In genomic region chr1:183844806-183845205, GRCh38 we compare ENCODE assay signal across 23 cellular contexts. TPM values are rescaled to one million over a fixed set of nuclear protein-coding genes. Genes with fewer than 3 reads are reported as not detected.
DNase-seq lines count a peak whose midpoint lies in the region; ATAC-seq and TF ChIP-seq lines count a peak whose summit lies in the region.
"Had no signal": no experiment of that assay in that cellular context is flagged by ENCODE, and none has a peak within 500 bp of the region (broad histone marks: within the 10 kb centered on the region; RNA-seq: fewer than 3 reads in every experiment).

No MANE protein-coding gene starts in this region.

- H3K27ac Mint-ChIP-seq in natural killer cell: no peak overlapping the region
- no peak overlapping the region for H3K27ac Mint-ChIP-seq in activated CD8-positive, alpha-beta memory T cell treated with anti-CD3 and anti-CD28 coated beads, Interleukin-2, amount 10 ng/mL, durations not matched to agents 7 days and 5 days
- H3K27ac Mint-ChIP-seq: activated naive CD8-positive, alpha-beta T cell treated with anti-CD3 and anti-CD28 coated beads for 36 hours; activated T-helper 17 cell treated with anti-CD3 and anti-CD28 coated beads, Interleukin-2, amount 50 U/mL, for 72 hours; CD8-positive, alpha-beta T cell; neural progenitor cell; progenitor cell of endocrine pancreas had no signal

- CTCF ChIA-PET in activated CD8-positive, alpha-beta memory T cell treated with anti-CD3 and anti-CD28 coated beads, Interleukin-2, amount 10 ng/mL, durations not matched to agents 7 days and 5 days (lab: Charles Lee): interaction anchor here (0.9 kb wide), 1 partner anchor 71 kb away, joined by 4 read pairs; no protein-coding TSS in a partner anchor

- no peaks in the 10 kb centered on the region for H3K27me3 ChIP-seq in left ventricle myocardium inferior (ENCODE audit: low read depth)
- no peaks in the 10 kb centered on the region for H3K27me3 ChIP-seq in MM.1S (replicated peaks; ENCODE audit: insufficient read depth, low read length)
- H3K27me3 ChIP-seq in endocrine pancreas (ENCODE audit: control insufficient read depth, insufficient read depth, low read length): no peaks in the 10 kb centered on the region
- no peaks in the 10 kb centered on the region for H3K27me3 ChIP-seq in tibial artery
- H3K27me3 ChIP-seq: body of pancreas, colonic mucosa, heart left ventricle, left lung, neural progenitor cell, thyroid gland had no signal

- H3K27ac ChIP-seq in left ventricle myocardium inferior (replicated peaks) (peak overlapping the region; percentile 80), MM.1S (ENCODE audit: low read length) (peak overlapping the region; percentile 92), tibial artery (no peak overlapping the region)
- H3K27ac ChIP-seq: colonic mucosa, left lung, neural progenitor cell, thyroid gland had no signal

- peaks cover 60% of the 10 kb centered on the region for H3K4me1 ChIP-seq in left ventricle myocardium inferior
- H3K4me1 ChIP-seq in MM.1S (ENCODE audit: low read length): peaks cover 44% of the 10 kb centered on the region
- peaks cover 13% of the 10 kb centered on the region for H3K4me1 ChIP-seq in endocrine pancreas (ENCODE audit: control insufficient read depth, insufficient read depth, low read length)
- peaks cover 0 to 25% (median 11%) of the 10 kb centered on the region in 4 donors for H3K4me1 ChIP-seq in tibial artery
- H3K4me1 ChIP-seq: neural progenitor cell had no signal

- no peaks in the 10 kb centered on the region for H3K36me3 Mint-ChIP-seq in natural killer cell
- peaks cover 1% of the 10 kb centered on the region for H3K36me3 Mint-ChIP-seq in activated CD8-positive, alpha-beta memory T cell treated with anti-CD3 and anti-CD28 coated beads, Interleukin-2, amount 10 ng/mL, durations not matched to agents 7 days and 5 days
- H3K36me3 Mint-ChIP-seq: activated naive CD8-positive, alpha-beta T cell treated with anti-CD3 and anti-CD28 coated beads for 36 hours; CD8-positive, alpha-beta T cell had no signal

- H3K4me3 ChIP-seq in left ventricle myocardium inferior: no peak overlapping the region
- peak overlapping the region; percentile 29 for H3K4me3 ChIP-seq in MM.1S (ENCODE audit: low read length)
- peak overlapping the region; percentile 57 for H3K4me3 ChIP-seq in endocrine pancreas (ENCODE audit: control insufficient read depth, insufficient read depth, low read length)
- no peak overlapping the region for H3K4me3 ChIP-seq in tibial artery
- H3K4me3 ChIP-seq: body of pancreas, colonic mucosa, heart left ventricle, left lung, neural progenitor cell, thyroid gland had no signal

- DNase-seq in left ventricle myocardium inferior (no peak), Right ventricle myocardium superior (no peak), MM.1S (peak; percentile 87), natural killer cell (no peak), tibial artery (no peak)
- no peak for DNase-seq in activated CD8-positive, alpha-beta memory T cell treated with anti-CD3 and anti-CD28 coated beads, Interleukin-2, amount 10 ng/mL, durations not matched to agents 7 days and 5 days
- DNase-seq: activated CD4-positive, alpha-beta T cell treated with anti-CD3 and anti-CD28 coated beads for 4 hours; activated naive CD8-positive, alpha-beta T cell treated with anti-CD3 and anti-CD28 coated beads for 36 hours; body of pancreas; CD8-positive, alpha-beta T cell; colonic mucosa; heart left ventricle; left lung; MV-4-11; NCI-H2029 treated with DMSO at 0.1 percent for 48 hours; NCI-H510A; stimulated activated naive CD4-positive, alpha-beta T cell treated with Interleukin-2 at 50 U/mL for 16 hours; thyroid gland had no signal

- no peak overlapping the region for H2AFZ ChIP-seq in MM.1S (ENCODE audit: low read length)
- H2AFZ ChIP-seq: neural progenitor cell had no signal

- H4K20me1 ChIP-seq in MM.1S (ENCODE audit: insufficient read depth, low read length): no peaks in the 10 kb centered on the region

- peaks cover 11 to 14% of the 10 kb centered on the region in 2 donors for H3K4me1 Mint-ChIP-seq in natural killer cell
- peaks cover 32% of the 10 kb centered on the region for H3K4me1 Mint-ChIP-seq in activated CD8-positive, alpha-beta memory T cell treated with anti-CD3 and anti-CD28 coated beads, Interleukin-2, amount 10 ng/mL, durations not matched to agents 7 days and 5 days

- H3K4me3 Mint-ChIP-seq in natural killer cell: no peak overlapping the region
- no peak overlapping the region for H3K4me3 Mint-ChIP-seq in activated CD8-positive, alpha-beta memory T cell treated with anti-CD3 and anti-CD28 coated beads, Interleukin-2, amount 10 ng/mL, durations not matched to agents 7 days and 5 days
- H3K4me3 Mint-ChIP-seq: activated naive CD8-positive, alpha-beta T cell treated with anti-CD3 and anti-CD28 coated beads for 36 hours; activated T-helper 17 cell treated with anti-CD3 and anti-CD28 coated beads, Interleukin-2, amount 50 U/mL, for 72 hours; CD8-positive, alpha-beta T cell; neural progenitor cell had no signal

- H3K9me2 ChIP-seq in MM.1S (replicated peaks; ENCODE audit: insufficient read depth, low read length): no peaks in the 10 kb centered on the region

- H3K27me3 Mint-ChIP-seq in natural killer cell (ENCODE audit: low read depth in 2 of 2): no peaks in the 10 kb centered on the region
- H3K27me3 Mint-ChIP-seq in activated CD8-positive, alpha-beta memory T cell treated with anti-CD3 and anti-CD28 coated beads, Interleukin-2, amount 10 ng/mL, durations not matched to agents 7 days and 5 days: no peaks in the 10 kb centered on the region
- H3K27me3 Mint-ChIP-seq: activated naive CD8-positive, alpha-beta T cell treated with anti-CD3 and anti-CD28 coated beads for 36 hours; activated T-helper 17 cell treated with anti-CD3 and anti-CD28 coated beads, Interleukin-2, amount 50 U/mL, for 72 hours; progenitor cell of endocrine pancreas had no signal

- H3F3A ChIP-seq in MM.1S (ENCODE audit: insufficient read depth, low read length): peaks cover 45% of the 10 kb centered on the region

- H3K36me3 ChIP-seq in left ventricle myocardium inferior: no peaks in the 10 kb centered on the region
- H3K36me3 ChIP-seq in MM.1S (replicated peaks; ENCODE audit: insufficient read depth, low read length): no peaks in the 10 kb centered on the region
- no peaks in the 10 kb centered on the region for H3K36me3 ChIP-seq in endocrine pancreas (ENCODE audit: control insufficient read depth, insufficient read depth, low read length)
- no peaks in the 10 kb centered on the region for H3K36me3 ChIP-seq in tibial artery
- H3K36me3 ChIP-seq: colonic mucosa, left lung, neural progenitor cell, thyroid gland had no signal

- peak overlapping the region; percentile 59 for H3K4me2 ChIP-seq in MM.1S (ENCODE audit: low read depth, low read length)
- H3K4me2 ChIP-seq: neural progenitor cell had no signal

- intact Hi-C loops in left ventricle myocardium inferior (cut with micrococcal nuclease): no loop called here
- intact Hi-C loops in Right ventricle myocardium superior (cut with DNase I): no loop called here
- intact Hi-C loops in natural killer cell (cut with micrococcal nuclease): no loop called here
- intact Hi-C loops in tibial artery (cut with DNase I; ENCODE audit: low total_unique reads): no loop called here

- no peaks in the 10 kb centered on the region for H3K9me3 ChIP-seq in left ventricle myocardium inferior (replicated peaks)
- H3K9me3 ChIP-seq in MM.1S (replicated peaks; ENCODE audit: insufficient read depth, low read length): no peaks in the 10 kb centered on the region
- no peaks in the 10 kb centered on the region for H3K9me3 ChIP-seq in endocrine pancreas (ENCODE audit: control insufficient read depth, low read length)
- no peaks in the 10 kb centered on the region for H3K9me3 ChIP-seq in tibial artery
- H3K9me3 ChIP-seq: body of pancreas, colonic mucosa, heart left ventricle, left lung, thyroid gland had no signal

- TF ChIP-seq CTCF in left ventricle myocardium inferior (IDR thresholded peaks at IDR 0.05; ENCODE audit: borderline replicate concordance) (no peak), MM.1S (IDR thresholded peaks at IDR 0.05; ENCODE audit: low read length) (no peak), natural killer cell (IDR thresholded peaks at IDR 0.05) (no peak), tibial artery (IDR thresholded peaks at IDR 0.05) (no peak)

- ATAC-seq in Right ventricle myocardium superior (ENCODE audit: poor library complexity): no peak
- no peak for ATAC-seq in GM21723 (IDR thresholded peaks at IDR 0.05; ENCODE audit: unreplicated experiment)
- no peak for ATAC-seq in natural killer cell
- ATAC-seq in activated CD8-positive, alpha-beta memory T cell treated with anti-CD3 and anti-CD28 coated beads, Interleukin-2, amount 10 ng/mL, durations not matched to agents 7 days and 5 days: no peak
- ATAC-seq: activated T-helper 17 cell treated with anti-CD3 and anti-CD28 coated beads, Interleukin-2, amount 50 U/mL, for 72 hours; body of pancreas; CD8-positive, alpha-beta T cell; heart left ventricle; left lung had no signal

- no peaks in the 10 kb centered on the region for H3K9me3 Mint-ChIP-seq in natural killer cell
- H3K9me3 Mint-ChIP-seq in activated CD8-positive, alpha-beta memory T cell treated with anti-CD3 and anti-CD28 coated beads, Interleukin-2, amount 10 ng/mL, durations not matched to agents 7 days and 5 days (ENCODE audit: low read depth): no peaks in the 10 kb centered on the region
- H3K9me3 Mint-ChIP-seq: activated naive CD8-positive, alpha-beta T cell treated with anti-CD3 and anti-CD28 coated beads for 36 hours; activated T-helper 17 cell treated with anti-CD3 and anti-CD28 coated beads, Interleukin-2, amount 50 U/mL, for 72 hours; CD8-positive, alpha-beta T cell; neural progenitor cell had no signal

- peak overlapping the region; percentile 56 for H3K9ac ChIP-seq in MM.1S (ENCODE audit: low read length)
- H3K9ac ChIP-seq in endocrine pancreas (ENCODE audit: control insufficient read depth, insufficient read depth, low read length): no peak overlapping the region
- H3K9ac ChIP-seq: neural progenitor cell had no signal

- peaks cover 20% of the 10 kb centered on the region for H3K79me2 ChIP-seq in MM.1S (ENCODE audit: low read length)

RNA-seq across cellular contexts. Expression of gene RGL1, which starts 39.9 kb away (rescaled TPM):
- 19.4 TPM for total RNA-seq in left ventricle myocardium inferior
- 18.4 TPM for total RNA-seq in Right ventricle myocardium superior
- under 1 TPM; 0.16 to 0.52 (median 0.40) TPM for total RNA-seq in natural killer cell
- total RNA-seq in activated CD8-positive, alpha-beta memory T cell treated with anti-CD3 and anti-CD28 coated beads, Interleukin-2, amount 10 ng/mL, durations not matched to agents 7 days and 5 days: 1 to 10 TPM; 2.0 to 2.9 TPM

Comparison
In these comparisons a context has a peak if more than half of its experiments do, and no peak if none do; other contexts are left out.
1. H3K27ac ChIP-seq: peak in left ventricle myocardium inferior (single experiment) and MM.1S (single experiment); none in tibial artery (0 of 2).
2. H3K4me3 ChIP-seq: peak in MM.1S (single experiment) and endocrine pancreas (single experiment); none in left ventricle myocardium inferior (single experiment) and tibial artery (0 of 2).